ENCODE assay signal across 17 cellular contexts in the genomic region with DNA sequence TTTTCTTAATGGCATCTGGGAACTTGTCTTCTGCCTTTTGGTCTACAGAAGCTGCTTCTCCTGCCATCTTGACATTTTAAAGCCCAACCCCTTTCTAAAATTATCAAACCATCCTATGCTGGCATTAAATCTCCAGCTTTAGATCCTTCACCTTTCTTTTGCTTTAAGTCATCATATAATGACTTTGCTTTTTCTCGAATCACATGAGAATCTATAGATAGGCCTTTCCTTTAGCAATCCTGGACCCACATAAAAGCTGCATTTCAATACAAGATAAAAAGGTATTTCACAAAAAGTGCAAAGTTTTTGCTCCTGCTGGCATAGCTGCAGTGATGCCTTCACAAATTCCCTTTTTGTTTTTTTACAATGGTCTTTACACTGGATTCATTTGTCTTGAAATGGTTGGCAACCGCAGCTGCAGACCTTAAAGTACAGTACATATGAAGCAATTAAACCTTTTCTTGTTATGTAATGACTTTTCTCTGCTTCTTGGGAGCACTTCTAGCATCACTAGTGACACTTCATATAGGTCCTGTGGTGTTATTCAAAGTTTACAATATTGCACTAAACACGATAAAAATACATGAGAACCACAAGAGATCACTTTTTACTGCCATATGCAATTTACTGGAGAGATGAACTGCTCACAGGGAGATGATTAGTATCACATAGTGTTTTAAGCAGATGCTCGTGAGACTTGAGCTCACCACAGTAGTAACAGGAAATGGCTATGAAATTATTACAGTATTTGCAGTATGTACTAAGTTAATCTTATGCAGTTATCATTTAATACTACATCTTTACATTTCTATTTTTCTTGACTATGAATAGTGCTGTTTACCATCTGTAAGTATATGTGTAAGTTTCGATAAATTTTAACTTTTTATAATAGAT. TPM values are rescaled to one million over a fixed set of nuclear protein-coding genes. Genes with fewer than 3 reads are reported as not detected.
DNase-seq lines count a peak whose midpoint lies in the region; ATAC-seq, FAIRE-seq and TF ChIP-seq lines count a peak whose summit lies in the region.
"Had no signal": no experiment of that assay in that cellular context is flagged by ENCODE, and none has a peak within 500 bp of the region (broad histone marks: within the 10 kb centered on the region; RNA-seq: fewer than 3 reads in every experiment).

No MANE protein-coding gene starts in this region.

- TF ChIP-seq POLR2A in GM12891 (IDR thresholded peaks at IDR 0.05; ENCODE audit: low read depth, low read length) (no peak), body of pancreas (IDR thresholded peaks at IDR 0.05) (no peak)

- no peaks in the 10 kb centered on the region for H3K4me1 ChIP-seq in DND-41 (ENCODE audit: insufficient read depth, low read length)
- peaks cover 43% of the 10 kb centered on the region for H3K4me1 ChIP-seq in OCI-LY3 (ENCODE audit: low read length)
- no peaks in the 10 kb centered on the region for H3K4me1 ChIP-seq in body of pancreas

- WGBS in body of pancreas, 2 donors, result 90 to 95% methylated on average over 5 of the region's 5 CpGs

- H3K27ac ChIP-seq in DND-41 (ENCODE audit: low read length) (no peak overlapping the region), OCI-LY3 (ENCODE audit: low read length) (no peak overlapping the region), dorsolateral prefrontal cortex (peak overlapping the region in 43 of 59 donors; percentile 1 to 86 (median 73)), body of pancreas (no peak overlapping the region)
- H3K27ac ChIP-seq: HL-60, KMS-11 had no signal

- TF ChIP-seq CTCF in DND-41 (IDR thresholded peaks at IDR 0.05; ENCODE audit: borderline replicate concordance, extremely low read depth, low read length, poor library complexity, severe bottlenecking) (no peak), OCI-LY3 (IDR thresholded peaks at IDR 0.05; ENCODE audit: low read depth, low read length) (no peak), dorsolateral prefrontal cortex (IDR thresholded peaks at IDR 0.05 in 54 of 56, conservative IDR thresholded peaks at IDR 0.05 in 2 of 56; ENCODE audit: low read depth in 1 of 56, partially characterized antibody in 56 of 56) (no peak), body of pancreas (IDR thresholded peaks at IDR 0.05) (no peak)

- DNase-seq in DND-41 (no peak), GM12891 (ENCODE audit: insufficient read length, low spot score) (no peak), dorsolateral prefrontal cortex (no peak), body of pancreas (no peak), NOMO-1 treated with dmso at 0.1 percent for 144 hours (lab: John Stamatoyannopoulos, UW; ENCODE audit: unreplicated experiment) (no peak), medulla oblongata (ENCODE audit: extremely low spot score) (no peak), putamen (ENCODE audit: low spot score) (no peak)
- DNase-seq: CD4-positive, alpha-beta T cell; GF-D8; NCI-H1694; NCI-H2081 treated with DMSO at 0.1 percent for 48 hours; NCI-H524 treated with DMSO at 0.1 percent for 48 hours; NCI-H82 had no signal

- peak; percentile 35 for FAIRE-seq in GM12891 (lab: Jason Lieb, UNC)

- intact Hi-C loops in dorsolateral prefrontal cortex (cut with DNase I), result no loop called here
- intact Hi-C loops in body of pancreas (cut with DNase I), result no loop called here

- H3K4me2 ChIP-seq in DND-41 (ENCODE audit: insufficient read depth, low read length) (no peak overlapping the region), OCI-LY3 (ENCODE audit: low read length) (peak overlapping the region; percentile 11)
- H3K4me2 ChIP-seq: KMS-11 had no signal

- no peak overlapping the region for H2AFZ ChIP-seq in DND-41 (ENCODE audit: low read depth, low read length)
- no peak overlapping the region for H2AFZ ChIP-seq in OCI-LY3 (ENCODE audit: low read depth, low read length)

- H3K4me3 ChIP-seq in DND-41 (ENCODE audit: low read depth in 1 of 2, low read length in 2 of 2) (no peak overlapping the region), OCI-LY3 (ENCODE audit: low read length) (no peak overlapping the region), dorsolateral prefrontal cortex (no peak overlapping the region), body of pancreas (no peak overlapping the region)

- H3K36me3 ChIP-seq in DND-41 (ENCODE audit: insufficient read depth, low read length) (no peaks in the 10 kb centered on the region), OCI-LY3 (replicated peaks; ENCODE audit: low read depth, low read length) (peaks cover 20% of the 10 kb centered on the region), body of pancreas (replicated peaks in 1 of 2; ENCODE audit: insufficient read depth in 1 of 2, low read depth in 2 of 2) (no peaks in the 10 kb centered on the region)

- H3K9me3 ChIP-seq in DND-41 (ENCODE audit: insufficient read depth, low read length, severe bottlenecking) (peaks cover 2% of the 10 kb centered on the region), OCI-LY3 (ENCODE audit: insufficient read depth, low read length) (peaks cover 15% of the 10 kb centered on the region; the same call in 1 of the 2 replicates), body of pancreas (no peaks in the 10 kb centered on the region)

- H3K9ac ChIP-seq in DND-41 (ENCODE audit: low read depth, low read length) (no peak overlapping the region), OCI-LY3 (ENCODE audit: low read length) (no peak overlapping the region)
- H3K9ac ChIP-seq: KMS-11 had no signal

- peak; percentile 54; the same call in 1 of the 3 replicates for ATAC-seq in DND-41 (ENCODE audit: insufficient read depth, low read depth)
- no peak for ATAC-seq in body of pancreas
- ATAC-seq: Right ventricle myocardium inferior had no signal

- H3K79me2 ChIP-seq in DND-41 (ENCODE audit: insufficient read depth, low read length) (no peaks in the 10 kb centered on the region), OCI-LY3 (ENCODE audit: low read length) (peaks cover 7% of the 10 kb centered on the region; the same call in 1 of the 2 replicates)

- no peaks in the 10 kb centered on the region for H3K27me3 ChIP-seq in DND-41 (ENCODE audit: insufficient read depth, low read length, poor library complexity)
- no peaks in the 10 kb centered on the region for H3K27me3 ChIP-seq in OCI-LY3 (ENCODE audit: low read depth, low read length)
- H3K27me3 ChIP-seq in dorsolateral prefrontal cortex, result no peaks in the 10 kb centered on the region
- no peaks in the 10 kb centered on the region for H3K27me3 ChIP-seq in body of pancreas

- H4K20me1 ChIP-seq in DND-41 (ENCODE audit: insufficient read depth, low read length) (no peaks in the 10 kb centered on the region), OCI-LY3 (ENCODE audit: insufficient read depth, low read length) (no peaks in the 10 kb centered on the region)

TF ChIP-seq in GM12891, 5 proteins besides CTCF, POLR2A, EP300 and RAD21:
- no peak for TF ChIP-seq PAX5 (IDR thresholded peaks at IDR 0.05; ENCODE audit: insufficient read depth, low read length, severe bottlenecking)
- no peak for TF ChIP-seq POU2F2 (IDR thresholded peaks at IDR 0.05; ENCODE audit: low read depth, low read length)
- no peak for TF ChIP-seq SPI1 (IDR thresholded peaks at IDR 0.05; ENCODE audit: low read depth, low read length)
- TF ChIP-seq POLR2AphosphoS5 (IDR thresholded peaks at IDR 0.05; ENCODE audit: low read depth, low read length), result no peak
- no peak for TF ChIP-seq TAF1 (IDR thresholded peaks at IDR 0.05; ENCODE audit: low read depth, low read length)

RNA-seq across cellular contexts. Expression of gene ACER3, which starts 41.6 kb away (rescaled TPM):
- polyA plus RNA-seq in GM12891 (2012; ENCODE audit: low read depth, missing spikeins), result 2.5 TPM
- 10 to 100 TPM; 24.6 to 97.5 (median 41.3) TPM for total RNA-seq in dorsolateral prefrontal cortex
- total RNA-seq in body of pancreas, result 1 to 10 TPM; 4.6 to 5.2 TPM

Comparison
In these comparisons a context has a peak if more than half of its experiments do, and no peak if none do; other contexts are left out.
1. H3K27ac ChIP-seq: peak in dorsolateral prefrontal cortex (43 of 59); none in DND-41 (single experiment), OCI-LY3 (single experiment) and body of pancreas (0 of 4).
2. RNA of gene ACER3, which starts 41.6 kb away (total RNA-seq): 24.6 to 97.5 TPM in dorsolateral prefrontal cortex; 4.6 to 5.2 TPM in body of pancreas; every median in the first group is over 4 times any median in the second.